20 cellular contexts compared by ENCODE assay signal in genomic region chr12:25980035-25980434, GRCh38. TPM values are rescaled to one million over a fixed set of nuclear protein-coding genes. Genes with fewer than 3 reads are reported as not detected.
"Had no signal": no experiment of that assay in that cellular context is flagged by ENCODE, and none has a peak within 500 bp of the region (broad histone marks: within the 10 kb centered on the region; RNA-seq: fewer than 3 reads in every experiment).

No MANE protein-coding gene starts in this region.

- ATAC-seq: left colon; left ventricle myocardium superior; mucosa of descending colon; naive thymus-derived CD8-positive, alpha-beta T cell; right cardiac atrium; stimulated activated naive CD8-positive, alpha-beta T cell treated with anti-CD3 and anti-CD28 coated beads, Interleukin-15, Interleukin-2, amounts not matched to agents 100 U/mL and 50 U/mL, for 24 hours had no signal

- H3K36me3 Mint-ChIP-seq: naive thymus-derived CD8-positive, alpha-beta T cell had no signal

- H3K27ac ChIP-seq: colonic mucosa, hepatocyte, ovary, suprapubic skin, thyroid gland had no signal

- H3K27me3 ChIP-seq: colonic mucosa, hepatocyte, ovary, suprapubic skin, thyroid gland, upper lobe of left lung, uterus had no signal

- H3K27ac Mint-ChIP-seq: naive thymus-derived CD8-positive, alpha-beta T cell; progenitor cell of endocrine pancreas had no signal

- H3K4me3 Mint-ChIP-seq: naive thymus-derived CD8-positive, alpha-beta T cell had no signal

- H3K4me2 ChIP-seq: hepatocyte had no signal

- H3K4me1 ChIP-seq: colonic mucosa, suprapubic skin had no signal

- H3K4me3 ChIP-seq: colonic mucosa, hepatocyte, mucosa of descending colon, ovary, suprapubic skin, thyroid gland, upper lobe of left lung, uterus had no signal

- H3K9me3 ChIP-seq: colonic mucosa, mucosa of descending colon, ovary, suprapubic skin, thyroid gland, upper lobe of left lung, uterus had no signal

- DNase-seq: colonic mucosa; dermis blood vessel endothelial cell; erythroblast; foreskin melanocyte; head of caudate nucleus; left colon; left ventricle myocardium superior; mucosa of descending colon; naive thymus-derived CD8-positive, alpha-beta T cell; ovary; right cardiac atrium; small intestine; stimulated activated CD4-positive, alpha-beta T cell treated with anti-CD3 and anti-CD28 coated beads, Interleukin-12 subunit alpha, Interleukin-12 subunit beta, amount 100 ng/mL, for 4 hours; stimulated activated naive CD8-positive, alpha-beta T cell treated with anti-CD3 and anti-CD28 coated beads, Interleukin-15, Interleukin-2, amounts not matched to agents 100 U/mL and 50 U/mL, for 24 hours; thyroid gland; uterus had no signal

- H3K36me3 ChIP-seq: colonic mucosa, ovary, suprapubic skin, thyroid gland, upper lobe of left lung, uterus had no signal

- H3K9me3 Mint-ChIP-seq: naive thymus-derived CD8-positive, alpha-beta T cell had no signal

RNA-seq across cellular contexts. Expression of gene RASSF8, which starts 21.6 kb away (rescaled TPM):
- total RNA-seq: naive thymus-derived CD8-positive, alpha-beta T cell had no signal
- polyA plus RNA-seq: naive thymus-derived CD8-positive, alpha-beta T cell had no signal
